ENCODE assay signal across 1 cellular context in genomic region chr2:53312721-53313120, GRCh38.
TF ChIP-seq lines count a peak whose summit lies in the region.

No MANE protein-coding gene starts in this region.

TF ChIP-seq in GM23338, 12 proteins besides CTCF, POLR2A, EP300 and RAD21 (continued from another document):
- TF ChIP-seq ZNF462 (CRISPR knock-in tag; IDR thresholded peaks at IDR 0.05) (no peak), CREB1 (CRISPR knock-in tag; IDR thresholded peaks at IDR 0.05; ENCODE audit: low read depth) (no peak), POLR2AphosphoS5 (IDR thresholded peaks at IDR 0.05; ENCODE audit: low read depth) (no peak), NANOG (IDR thresholded peaks at IDR 0.05; ENCODE audit: borderline replicate concordance) (no peak), JUNB (IDR thresholded peaks at IDR 0.05; ENCODE audit: unreplicated experiment) (no peak), EZH2phosphoT487 (IDR thresholded peaks at IDR 0.05; ENCODE audit: unreplicated experiment) (no peak), ZNF114 (CRISPR knock-in tag; IDR thresholded peaks at IDR 0.05) (no peak), EZH2 (IDR thresholded peaks at IDR 0.05; ENCODE audit: low read depth, unreplicated experiment) (no peak)
